ENCODE assay signal across 8 cellular contexts in genomic region chr18:457120-457519, GRCh38. TPM values are rescaled to one million over a fixed set of nuclear protein-coding genes. Genes with fewer than 3 reads are reported as not detected.
A peak's percentile ranks its signal among the peaks of the same experiment; 100 is the strongest.
DNase-seq lines count a peak whose midpoint lies in the region; ATAC-seq lines count a peak whose summit lies in the region.

No MANE protein-coding gene starts in this region.

- no peak overlapping the region for H3K4me3 Mint-ChIP-seq in activated T-cell treated with anti-CD3 and anti-CD28 coated beads, Interleukin-2, amount 50 U/mL, for 72 hours

- peak; percentile 51 for DNase-seq in SKM-1 treated with dmso at 0.1 percent for 144 hours (lab: John Stamatoyannopoulos, UW; ENCODE audit: unreplicated experiment)
- no peak for DNase-seq in SKM-1 (lab: John Stamatoyannopoulos, UW; ENCODE audit: unreplicated experiment)
- peak; percentile 27 for DNase-seq in dedifferentiated amniotic fluid mesenchymal stem cell (ENCODE audit: extremely low spot score)
- DNase-seq in mucosa of gallbladder (ENCODE audit: low spot score) = peak; percentile 17
- DNase-seq in foreskin melanocyte = no peak
- DNase-seq in activated T-cell treated with anti-CD3 and anti-CD28 coated beads, Interleukin-2, amount 50 U/mL, for 72 hours = no peak

- H3K36me3 Mint-ChIP-seq in activated T-cell treated with anti-CD3 and anti-CD28 coated beads, Interleukin-2, amount 50 U/mL, for 72 hours (ENCODE audit: insufficient read depth in 2 of 2) = peaks cover 2 to 3% of the 10 kb centered on the region in 2 donors

- H3K27me3 Mint-ChIP-seq in activated T-cell treated with anti-CD3 and anti-CD28 coated beads, Interleukin-2, amount 50 U/mL, for 72 hours (ENCODE audit: low read depth) = no peaks in the 10 kb centered on the region

- H3K4me1 Mint-ChIP-seq in activated T-cell treated with anti-CD3 and anti-CD28 coated beads, Interleukin-2, amount 50 U/mL, for 72 hours (ENCODE audit: low read depth) = no peaks in the 10 kb centered on the region

- ATAC-seq in GM19395 (IDR thresholded peaks at IDR 0.05; ENCODE audit: unreplicated experiment) (no peak), HG02970 (IDR thresholded peaks at IDR 0.05; ENCODE audit: low FRiP score, unreplicated experiment) (no peak)
- ATAC-seq in activated T-cell treated with anti-CD3 and anti-CD28 coated beads, Interleukin-2, amount 50 U/mL, for 72 hours (replicated peaks in 1 of 2) = no peak

- peaks cover 4 to 8% of the 10 kb centered on the region in 2 donors for H3K9me3 Mint-ChIP-seq in activated T-cell treated with anti-CD3 and anti-CD28 coated beads, Interleukin-2, amount 50 U/mL, for 72 hours

- H3K27ac Mint-ChIP-seq in activated T-cell treated with anti-CD3 and anti-CD28 coated beads, Interleukin-2, amount 50 U/mL, for 72 hours = no peak overlapping the region

RNA-seq across cellular contexts. Expression of gene COLEC12, which starts 43.4 kb away (rescaled TPM):
- 4.9 TPM for total RNA-seq in mucosa of gallbladder
- under 1 TPM in 1 of 2 donors, not detected in 1; 0.05 TPM for total RNA-seq in activated T-cell treated with anti-CD3 and anti-CD28 coated beads, Interleukin-2, amount 50 U/mL, for 72 hours

Comparison
In these comparisons a context has a peak if more than half of its experiments do, and no peak if none do; other contexts are left out.
1. DNase-seq: peak in SKM-1 treated with dmso at 0.1 percent for 144 hours (single experiment), dedifferentiated amniotic fluid mesenchymal stem cell (single experiment) and mucosa of gallbladder (single experiment); none in SKM-1 (single experiment), foreskin melanocyte (single experiment) and activated T-cell treated with anti-CD3 and anti-CD28 coated beads, Interleukin-2, amount 50 U/mL, for 72 hours (0 of 2).